ENCODE assay signal across 29 cellular contexts in genomic region chr11:131762346-131763110, GRCh38.
A peak's percentile ranks its signal among the peaks of the same experiment; 100 is the strongest.
DNase-seq lines count a peak whose midpoint lies in the region; ATAC-seq and TF ChIP-seq lines count a peak whose summit lies in the region.
"Had no signal": no experiment of that assay in that cellular context is flagged by ENCODE, and none has a peak within 500 bp of the region (broad histone marks: within the 10 kb centered on the region; RNA-seq: fewer than 3 reads in every experiment).

No MANE protein-coding gene starts in this region.

- no peaks in the 10 kb centered on the region for H3K27me3 Mint-ChIP-seq in activated CD4-positive, alpha-beta T cell treated with anti-CD3 and anti-CD28 coated beads, Interleukin-2, amount 10 ng/mL, durations not matched to agents 24 days and 14 days
- no peaks in the 10 kb centered on the region for H3K27me3 Mint-ChIP-seq in activated T-helper 1 cell treated with anti-CD3 and anti-CD28 coated beads, Interleukin-12 subunit alpha, Interleukin-12 subunit beta, Interleukin-2, Interleukin-4 antibody, amounts not matched to agents 30 ng/mL and 10 ng/mL and 1 ng/mL, durations not matched to agents 14 hours and 24 hours and 36 hours (ENCODE audit: insufficient read depth)
- H3K27me3 Mint-ChIP-seq: activated CD4-positive, alpha-beta T cell treated with anti-CD3 and anti-CD28 coated beads, Interleukin-2, amount 10 ng/mL, durations not matched to agents 7 days and 5 days; activated naive CD8-positive, alpha-beta T cell treated with anti-CD3 and anti-CD28 coated beads for 36 hours; CD4-positive, alpha-beta memory T cell; central memory CD8-positive, alpha-beta T cell had no signal

- H3K27me3 ChIP-seq in brain microvascular endothelial cell (replicated peaks) = no peaks in the 10 kb centered on the region
- H3K27me3 ChIP-seq in parathyroid adenoma (ENCODE audit: control insufficient read depth, insufficient read depth, low read length) = no peaks in the 10 kb centered on the region
- H3K27me3 ChIP-seq: gastrocnemius medialis had no signal

- H3K4me1 Mint-ChIP-seq in activated CD4-positive, alpha-beta T cell treated with anti-CD3 and anti-CD28 coated beads, Interleukin-2, amount 10 ng/mL, durations not matched to agents 24 days and 14 days = no peaks in the 10 kb centered on the region
- no peaks in the 10 kb centered on the region for H3K4me1 Mint-ChIP-seq in activated T-helper 1 cell treated with anti-CD3 and anti-CD28 coated beads, Interleukin-12 subunit alpha, Interleukin-12 subunit beta, Interleukin-2, Interleukin-4 antibody, amounts not matched to agents 30 ng/mL and 10 ng/mL and 1 ng/mL, durations not matched to agents 14 hours and 24 hours and 36 hours (ENCODE audit: low read depth)
- H3K4me1 Mint-ChIP-seq: activated CD4-positive, alpha-beta T cell treated with anti-CD3 and anti-CD28 coated beads, Interleukin-2, amount 10 ng/mL, durations not matched to agents 7 days and 5 days; activated naive CD8-positive, alpha-beta T cell treated with anti-CD3 and anti-CD28 coated beads for 36 hours; CD4-positive, alpha-beta memory T cell; central memory CD8-positive, alpha-beta T cell; immature natural killer cell had no signal

- H3K4me2 ChIP-seq in parathyroid adenoma (ENCODE audit: low read length) = no peak overlapping the region
- H3K4me2 ChIP-seq: A549 had no signal

- H3K4me3 ChIP-seq in brain microvascular endothelial cell (ENCODE audit: low read depth, low read length) (no peak overlapping the region), parathyroid adenoma (ENCODE audit: low read depth, low read length) (no peak overlapping the region)
- H3K4me3 ChIP-seq: A549, gastrocnemius medialis, prostate gland, stomach, tibial artery had no signal

- H3K4me3 Mint-ChIP-seq in activated CD4-positive, alpha-beta T cell treated with anti-CD3 and anti-CD28 coated beads, Interleukin-2, amount 10 ng/mL, durations not matched to agents 24 days and 14 days = no peak overlapping the region
- H3K4me3 Mint-ChIP-seq in activated T-helper 1 cell treated with anti-CD3 and anti-CD28 coated beads, Interleukin-12 subunit alpha, Interleukin-12 subunit beta, Interleukin-2, Interleukin-4 antibody, amounts not matched to agents 30 ng/mL and 10 ng/mL and 1 ng/mL, durations not matched to agents 14 hours and 24 hours and 36 hours = no peak overlapping the region
- H3K4me3 Mint-ChIP-seq: activated CD4-positive, alpha-beta T cell treated with anti-CD3 and anti-CD28 coated beads, Interleukin-2, amount 10 ng/mL, durations not matched to agents 7 days and 5 days; activated naive CD8-positive, alpha-beta T cell treated with anti-CD3 and anti-CD28 coated beads for 36 hours; CD4-positive, alpha-beta memory T cell; central memory CD8-positive, alpha-beta T cell; immature natural killer cell; neural crest cell; WTC11 had no signal

- H3K4me1 ChIP-seq in parathyroid adenoma = peaks cover 22% of the 10 kb centered on the region
- H3K4me1 ChIP-seq: A549, gastrocnemius medialis, prostate gland, stomach had no signal

- no peak for ATAC-seq in GM19035 (IDR thresholded peaks at IDR 0.05; ENCODE audit: unreplicated experiment)
- ATAC-seq: A549, gastrocnemius medialis, left lobe of liver had no signal

- H3K27ac ChIP-seq in brain microvascular endothelial cell (peak overlapping the region; percentile 65), parathyroid adenoma (peak overlapping the region; percentile 97)
- H3K27ac ChIP-seq: A549, gastrocnemius medialis, HL-60, prostate gland, stomach, tibial artery had no signal

- intact Hi-C loops in head of caudate nucleus (cut with DNase I) = no loop called here
- intact Hi-C loops in activated CD4-positive, alpha-beta T cell treated with anti-CD3 and anti-CD28 coated beads, Interleukin-2, amount 10 ng/mL, durations not matched to agents 24 days and 14 days (cut with micrococcal nuclease) = no loop called here
- intact Hi-C loops in activated T-helper 1 cell treated with anti-CD3 and anti-CD28 coated beads, Interleukin-12 subunit alpha, Interleukin-12 subunit beta, Interleukin-2, Interleukin-4 antibody, amounts not matched to agents 30 ng/mL and 10 ng/mL and 1 ng/mL, durations not matched to agents 14 hours and 24 hours and 36 hours (cut with micrococcal nuclease) = no loop called here

- H2AFZ ChIP-seq in parathyroid adenoma = no peak overlapping the region

- DNase-seq in C1 segment of cervical spinal cord (lab: John Stamatoyannopoulos, UW) (peak in 13 of 14 donors; percentile 22 to 99 (median 74)), brain microvascular endothelial cell (no peak), head of caudate nucleus (peak; percentile 18 to 90 (median 58)), SKM-1 (lab: John Stamatoyannopoulos, UW; ENCODE audit: unreplicated experiment) (no peak)
- DNase-seq in activated CD4-positive, alpha-beta T cell treated with anti-CD3 and anti-CD28 coated beads, Interleukin-2, amount 10 ng/mL, durations not matched to agents 24 days and 14 days = no peak
- no peak for DNase-seq in activated T-helper 1 cell treated with anti-CD3 and anti-CD28 coated beads, Interleukin-12 subunit alpha, Interleukin-12 subunit beta, Interleukin-2, Interleukin-4 antibody, amounts not matched to agents 30 ng/mL and 10 ng/mL and 1 ng/mL, durations not matched to agents 14 hours and 24 hours and 36 hours (ENCODE audit: low spot score)
- DNase-seq: activated CD4-positive, alpha-beta T cell treated with anti-CD3 and anti-CD28 coated beads, Interleukin-2, amount 10 ng/mL, durations not matched to agents 7 days and 5 days; activated effector memory CD4-positive, alpha-beta T cell treated with Interleukin-2 at 50 U/mL for 16 hours; activated naive CD8-positive, alpha-beta T cell treated with anti-CD3 and anti-CD28 coated beads for 36 hours; AML-193; CD4-positive, alpha-beta memory T cell; gastrocnemius medialis; GOT3; immature natural killer cell; mesenchymal stem cell; NCI-H2081 treated with DMSO at 0.1 percent for 48 hours; NCI-H774; stimulated activated CD4-positive, alpha-beta T cell treated with anti-CD3 and anti-CD28 coated beads, Interleukin-4, amount 100 ng/mL, for 1 hour; stomach; tibial artery had no signal

- no peak overlapping the region for H3K9ac ChIP-seq in parathyroid adenoma

- no peaks in the 10 kb centered on the region for H3K79me2 ChIP-seq in parathyroid adenoma

- H3K36me3 ChIP-seq in brain microvascular endothelial cell (replicated peaks) (no peaks in the 10 kb centered on the region), parathyroid adenoma (ENCODE audit: control insufficient read depth, insufficient read depth, low read length) (no peaks in the 10 kb centered on the region)
- H3K36me3 ChIP-seq: gastrocnemius medialis, prostate gland, stomach, tibial artery had no signal

- TF ChIP-seq CTCF in brain microvascular endothelial cell (IDR thresholded peaks at IDR 0.05; ENCODE audit: low read depth, low read length, missing control alignments) (no peak), parathyroid adenoma (IDR thresholded peaks at IDR 0.05) (no peak)

- H3K9me3 ChIP-seq in parathyroid adenoma (ENCODE audit: control insufficient read depth, low read length) = no peaks in the 10 kb centered on the region
- H3K9me3 ChIP-seq: A549, gastrocnemius medialis, prostate gland, tibial artery had no signal

- H3K9me3 Mint-ChIP-seq in activated CD4-positive, alpha-beta T cell treated with anti-CD3 and anti-CD28 coated beads, Interleukin-2, amount 10 ng/mL, durations not matched to agents 24 days and 14 days = no peaks in the 10 kb centered on the region
- no peaks in the 10 kb centered on the region for H3K9me3 Mint-ChIP-seq in activated T-helper 1 cell treated with anti-CD3 and anti-CD28 coated beads, Interleukin-12 subunit alpha, Interleukin-12 subunit beta, Interleukin-2, Interleukin-4 antibody, amounts not matched to agents 30 ng/mL and 10 ng/mL and 1 ng/mL, durations not matched to agents 14 hours and 24 hours and 36 hours
- H3K9me3 Mint-ChIP-seq: activated CD4-positive, alpha-beta T cell treated with anti-CD3 and anti-CD28 coated beads, Interleukin-2, amount 10 ng/mL, durations not matched to agents 7 days and 5 days; activated naive CD8-positive, alpha-beta T cell treated with anti-CD3 and anti-CD28 coated beads for 36 hours; neural crest cell; WTC11 had no signal

- H3K27ac Mint-ChIP-seq in activated CD4-positive, alpha-beta T cell treated with anti-CD3 and anti-CD28 coated beads, Interleukin-2, amount 10 ng/mL, durations not matched to agents 24 days and 14 days = no peak overlapping the region
- no peak overlapping the region for H3K27ac Mint-ChIP-seq in activated T-helper 1 cell treated with anti-CD3 and anti-CD28 coated beads, Interleukin-12 subunit alpha, Interleukin-12 subunit beta, Interleukin-2, Interleukin-4 antibody, amounts not matched to agents 30 ng/mL and 10 ng/mL and 1 ng/mL, durations not matched to agents 14 hours and 24 hours and 36 hours
- H3K27ac Mint-ChIP-seq: activated CD4-positive, alpha-beta T cell treated with anti-CD3 and anti-CD28 coated beads, Interleukin-2, amount 10 ng/mL, durations not matched to agents 7 days and 5 days; activated naive CD8-positive, alpha-beta T cell treated with anti-CD3 and anti-CD28 coated beads for 36 hours; CD4-positive, alpha-beta memory T cell; immature natural killer cell; WTC11 had no signal

- H3K36me3 Mint-ChIP-seq in activated CD4-positive, alpha-beta T cell treated with anti-CD3 and anti-CD28 coated beads, Interleukin-2, amount 10 ng/mL, durations not matched to agents 24 days and 14 days (ENCODE audit: low read depth) = no peaks in the 10 kb centered on the region
- no peaks in the 10 kb centered on the region for H3K36me3 Mint-ChIP-seq in activated T-helper 1 cell treated with anti-CD3 and anti-CD28 coated beads, Interleukin-12 subunit alpha, Interleukin-12 subunit beta, Interleukin-2, Interleukin-4 antibody, amounts not matched to agents 30 ng/mL and 10 ng/mL and 1 ng/mL, durations not matched to agents 14 hours and 24 hours and 36 hours (ENCODE audit: low read depth)
- H3K36me3 Mint-ChIP-seq: activated naive CD8-positive, alpha-beta T cell treated with anti-CD3 and anti-CD28 coated beads for 36 hours; CD4-positive, alpha-beta memory T cell; immature natural killer cell; WTC11 had no signal

- in situ Hi-C loops in brain microvascular endothelial cell (cut with HindIII; ENCODE audit: low pct_ligation_motif_present, low sequenced_read_pairs) = no loop called here

Comparison
In these comparisons a context has a peak if more than half of its experiments do, and no peak if none do; other contexts are left out.
1. DNase-seq: peak in C1 segment of cervical spinal cord (13 of 14) and head of caudate nucleus (42 of 42); none in brain microvascular endothelial cell (single experiment), activated CD4-positive, alpha-beta T cell treated with anti-CD3 and anti-CD28 coated beads, Interleukin-2, amount 10 ng/mL, durations not matched to agents 24 days and 14 days (single experiment), SKM-1 (single experiment) and activated T-helper 1 cell treated with anti-CD3 and anti-CD28 coated beads, Interleukin-12 subunit alpha, Interleukin-12 subunit beta, Interleukin-2, Interleukin-4 antibody, amounts not matched to agents 30 ng/mL and 10 ng/mL and 1 ng/mL, durations not matched to agents 14 hours and 24 hours and 36 hours (single experiment).